In the genomic region with DNA sequence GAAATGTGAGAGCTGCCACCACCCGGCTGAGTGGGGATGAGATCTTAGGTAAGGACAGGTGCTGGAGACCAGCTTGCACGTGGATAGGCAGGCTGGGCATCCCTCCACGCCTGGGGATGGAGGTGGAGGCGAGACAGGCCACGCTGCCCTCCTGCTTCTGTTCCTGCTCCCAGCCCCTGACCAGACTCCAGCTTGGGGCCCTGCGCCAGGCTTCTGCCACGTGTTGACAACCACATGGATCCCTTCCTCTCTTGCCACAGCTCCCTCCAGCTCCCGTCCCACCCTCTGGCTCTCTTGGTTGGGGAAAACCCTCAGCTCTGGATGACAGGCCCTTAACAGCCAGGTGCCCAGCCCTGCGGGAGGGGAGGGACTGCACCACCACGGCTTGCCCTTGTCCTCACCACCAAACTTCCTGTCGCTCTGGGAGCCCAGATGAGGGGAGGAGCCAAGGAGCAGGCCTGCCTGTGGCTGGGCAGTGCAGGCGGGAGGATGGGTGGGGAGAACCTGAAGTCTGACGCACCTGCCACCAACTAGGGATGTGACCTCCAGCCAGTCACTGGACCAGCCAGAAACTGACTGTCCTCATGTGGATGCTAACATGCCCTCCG, we compare ENCODE assay signal across 9 cellular contexts. TPM values are rescaled to one million over a fixed set of nuclear protein-coding genes. Genes with fewer than 3 reads are reported as not detected.
DNase-seq lines count a peak whose midpoint lies in the region; ATAC-seq lines count a peak whose summit lies in the region.
"Had no signal": no experiment of that assay in that cellular context is flagged by ENCODE, and none has a peak within 500 bp of the region (broad histone marks: within the 10 kb centered on the region; RNA-seq: fewer than 3 reads in every experiment).

No MANE protein-coding gene starts in this region.

- H3K36me3 Mint-ChIP-seq in naive thymus-derived CD4-positive, alpha-beta T cell, result no peaks in the 10 kb centered on the region

- WGBS in GM23248 (ENCODE audit: low coverage in 1 of 2, low lambda C conversion rate in 2 of 2, missing lambda C conversion rate in 2 of 2), 2 experiments, result 4 to 10% methylated on average over 14 of the region's 14 CpGs

- no peak overlapping the region for H3K4me2 ChIP-seq in GM23248 (ENCODE audit: unreplicated experiment)

- no peaks in the 10 kb centered on the region for H3K9me3 ChIP-seq in naive thymus-derived CD4-positive, alpha-beta T cell (ENCODE audit: control insufficient read depth in 2 of 3, low read length in 3 of 3)
- no peaks in the 10 kb centered on the region for H3K9me3 ChIP-seq in GM23248 (ENCODE audit: low read depth)

- H4K20me1 ChIP-seq in GM23248 (ENCODE audit: insufficient read depth), result no peaks in the 10 kb centered on the region

- DNase-seq in NCI-H345 (lab: John Stamatoyannopoulos, UW), result peak; percentile 41
- DNase-seq in activated effector memory CD4-positive, alpha-beta T cell treated with Interleukin-2 at 50 U/mL for 16 hours, result peak; percentile 55
- DNase-seq in naive thymus-derived CD4-positive, alpha-beta T cell, result peak in 8 of 9 donors; percentile 12 to 50 (median 38)
- DNase-seq in GM23248, result no peak

- H3K9ac ChIP-seq in GM23248, result no peak overlapping the region

- no peaks in the 10 kb centered on the region for H3K9me3 Mint-ChIP-seq in naive thymus-derived CD4-positive, alpha-beta T cell

- peaks cover 16 to 36% of the 10 kb centered on the region in 2 donors for H3K4me1 ChIP-seq in naive thymus-derived CD4-positive, alpha-beta T cell (ENCODE audit: control insufficient read depth in 2 of 2, insufficient read depth in 2 of 2, low read length in 2 of 2)
- no peaks in the 10 kb centered on the region for H3K4me1 ChIP-seq in GM23248 (ENCODE audit: insufficient read depth)

- POLR2A ChIA-PET in naive thymus-derived CD4-positive, alpha-beta T cell (lab: Charles Lee), result interaction anchor here (1.5 kb wide), 1 partner anchor 11 kb away, joined by 5 read pairs; no protein-coding TSS in a partner anchor

- CTCF ChIA-PET in naive thymus-derived CD4-positive, alpha-beta T cell (lab: Charles Lee), result no interaction called here

- intact Hi-C loops in naive thymus-derived CD4-positive, alpha-beta T cell (cut with micrococcal nuclease), result no loop called here

- no peaks in the 10 kb centered on the region for H3K79me2 ChIP-seq in GM23248 (ENCODE audit: insufficient read depth)

- H3K4me3 ChIP-seq in naive thymus-derived CD4-positive, alpha-beta T cell (ENCODE audit: low read length), result no peak overlapping the region
- no peak overlapping the region for H3K4me3 ChIP-seq in GM23248

- H3K27ac Mint-ChIP-seq in naive thymus-derived CD4-positive, alpha-beta T cell, result peak overlapping the region in 1 of 9 donors; percentile 20

- no peaks in the 10 kb centered on the region for H3K36me3 ChIP-seq in naive thymus-derived CD4-positive, alpha-beta T cell (ENCODE audit: control insufficient read depth in 2 of 3, insufficient read depth in 3 of 3, low read length in 3 of 3)
- H3K36me3 ChIP-seq in GM23248 (ENCODE audit: low read depth), result no peaks in the 10 kb centered on the region

- in situ Hi-C loops in GM23248 (cut with MboI), result no loop called here

- no peaks in the 10 kb centered on the region for H3F3A ChIP-seq in GM23248 (ENCODE audit: insufficient read depth)

- H3K9me2 ChIP-seq in GM23248 (ENCODE audit: insufficient read depth), result no peaks in the 10 kb centered on the region

- H2AFZ ChIP-seq in GM23248, result no peak overlapping the region

- peak overlapping the region in 8 of 10 donors; percentile 23 to 72 (median 52) for H3K4me3 Mint-ChIP-seq in naive thymus-derived CD4-positive, alpha-beta T cell

- peaks cover 0 to 7% (median 0%) of the 10 kb centered on the region in 5 donors for H3K27me3 Mint-ChIP-seq in naive thymus-derived CD4-positive, alpha-beta T cell

- peak; percentile 58 for ATAC-seq in GM21423 (IDR thresholded peaks at IDR 0.05; ENCODE audit: unreplicated experiment)
- peak; percentile 78 for ATAC-seq in naive thymus-derived CD4-positive, alpha-beta T cell
- no peak for ATAC-seq in HG02571 (IDR thresholded peaks at IDR 0.05; ENCODE audit: unreplicated experiment)
- no peak for ATAC-seq in GM21528 (IDR thresholded peaks at IDR 0.05; ENCODE audit: low FRiP score, unreplicated experiment)
- no peak for ATAC-seq in HG02798 (IDR thresholded peaks at IDR 0.05; ENCODE audit: poor library complexity, unreplicated experiment)

- H3K27me3 ChIP-seq in naive thymus-derived CD4-positive, alpha-beta T cell (ENCODE audit: control insufficient read depth in 2 of 2, insufficient read depth in 2 of 2, low read length in 2 of 2), result no peaks in the 10 kb centered on the region
- peaks cover 17% of the 10 kb centered on the region for H3K27me3 ChIP-seq in GM23248 (replicated peaks; ENCODE audit: insufficient read depth)

- no peak overlapping the region for H3K27ac ChIP-seq in naive thymus-derived CD4-positive, alpha-beta T cell (ENCODE audit: low read depth, low read length)
- H3K27ac ChIP-seq in GM23248, result no peak overlapping the region
- H3K27ac ChIP-seq: HL-60 had no signal

- peaks cover 19 to 59% (median 50%) of the 10 kb centered on the region in 7 donors for H3K4me1 Mint-ChIP-seq in naive thymus-derived CD4-positive, alpha-beta T cell

RNA-seq across cellular contexts. Expression of a gene that starts 36.0 kb away (rescaled TPM):
- total RNA-seq in naive thymus-derived CD4-positive, alpha-beta T cell, result 1 to 10 TPM in 4 of 5 experiments, under 1 TPM in 1; 0.56 to 4.9 (median 3.2) TPM
- 1 to 10 TPM; 3.0 to 5.2 TPM for polyA plus RNA-seq in naive thymus-derived CD4-positive, alpha-beta T cell
- not detected in 2 replicates for total RNA-seq in GM23248 (2014; rRNA removed; shearing (Covaris generic))
- not detected in 2 replicates for polyA plus RNA-seq in GM23248 (2016; fragmentation: Nextera tagmentation; extraction: Ambion mirVana)

RNA-seq across cellular contexts. Expression of a gene that starts 48.7 kb away (rescaled TPM):
- 10 to 100 TPM in 1 of 5 experiments, 1 to 10 TPM in 4; 2.8 to 19.1 (median 7.9) TPM for total RNA-seq in naive thymus-derived CD4-positive, alpha-beta T cell
- 10 to 100 TPM in 1 of 2 donors, 1 to 10 TPM in 1; 4.6 to 12.7 TPM for polyA plus RNA-seq in naive thymus-derived CD4-positive, alpha-beta T cell
- 0.13 and 0.32 TPM in 2 replicates for total RNA-seq in GM23248 (2014; rRNA removed; shearing (Covaris generic))
- polyA plus RNA-seq in GM23248 (2016; fragmentation: Nextera tagmentation; extraction: Ambion mirVana), result 0.61 and 0.83 TPM in 2 replicates

Comparison
In these comparisons a context has a peak if more than half of its experiments do, and no peak if none do; other contexts are left out.
1. ATAC-seq: peak in GM21423 (single experiment) and naive thymus-derived CD4-positive, alpha-beta T cell (single experiment); none in HG02571 (single experiment), GM21528 (single experiment) and HG02798 (single experiment).